Comparison of ENCODE assay signal across 7 cellular contexts in genomic region chr3:48194446-48195071, GRCh38. TPM values are rescaled to one million over a fixed set of nuclear protein-coding genes. Genes with fewer than 3 reads are reported as not detected.
DNase-seq lines count a peak whose midpoint lies in the region; ATAC-seq and TF ChIP-seq lines count a peak whose summit lies in the region.

No MANE protein-coding gene starts in this region.

- peak; percentile 90 for ATAC-seq in PC-3
- peak; percentile 68 for ATAC-seq in left colon

- no peaks in the 10 kb centered on the region for H3K9me2 ChIP-seq in PC-3 (replicated peaks; ENCODE audit: low read length)

- no TSS peak for BruUV-seq in PC-3 (replicated peaks; lab: Mats Ljungman, UMichigan)

- H3K9ac ChIP-seq in PC-3 (ENCODE audit: low read length), result no peak overlapping the region

- WGBS in thyroid gland, 2 donors, result 47 to 53% methylated on average over 9 of the region's 9 CpGs

- H3K79me2 ChIP-seq in PC-3 (ENCODE audit: low read length), result no peaks in the 10 kb centered on the region

- intact Hi-C loops in PC-3 (cut with micrococcal nuclease), result loop anchor here (1.0 to 2.0 kb wide), 3 partner anchors 38 to 242 kb away; no protein-coding TSS in a partner anchor
- intact Hi-C loops in left colon (cut with DNase I, micrococcal nuclease), result no loop called here
- intact Hi-C loops in thyroid gland (cut with DNase I), result loop anchor here (5.0 to 10.0 kb wide), 2 partner anchors 50 to 243 kb away; partner anchors contain the start of gene ZNF589

- no peaks in the 10 kb centered on the region for H3F3A ChIP-seq in PC-3 (ENCODE audit: low read length, unreplicated experiment)

- H3K4me3 ChIP-seq in PC-3 (ENCODE audit: low read length) (no peak overlapping the region; the same call in 1 of the 2 replicates), thyroid gland (replicated peaks in 1 of 3) (no peak overlapping the region)

- CTCF ChIA-PET in PC-3 (lab: Charles Lee), result interaction anchor here (0.6 to 2.1 kb wide), 6 partner anchors 74 to 795 kb away, joined by 3 to 22 read pairs (median 5); partner anchors contain the start of genes CCDC51 and TMA7

- TF ChIP-seq POLR2A in thyroid gland (IDR thresholded peaks at IDR 0.05), result no peak

- H3K9me3 ChIP-seq in PC-3 (ENCODE audit: low read length) (no peaks in the 10 kb centered on the region), thyroid gland (no peaks in the 10 kb centered on the region)

- TF ChIP-seq CTCF in PC-3 (conservative IDR thresholded peaks at IDR 0.05; ENCODE audit: low read depth, low read length) (peak; percentile 95), thyroid gland (IDR thresholded peaks at IDR 0.05) (peak; percentile 74 to 91 (median 84))

- H3K4me2 ChIP-seq in PC-3 (ENCODE audit: low read length), result peak overlapping the region; percentile 59

- H3K27ac ChIP-seq in PC-3 (ENCODE audit: low read length) (no peak overlapping the region), thyroid gland (peak overlapping the region in 2 of 3 donors; percentile 23 to 30)

- DNase-seq in EL (peak; percentile 67), PC-3 (peak; percentile 89), cerebellar cortex (ENCODE audit: low spot score) (peak; percentile 70), left colon (peak in 1 of 2 donors; percentile 68), thyroid gland (peak; percentile 78)
- no peak for DNase-seq in activated CD8-positive, alpha-beta memory T cell treated with anti-CD3 and anti-CD28 coated beads, Interleukin-2, amount 50 U/mL, for 48 hours

- POLR2A ChIA-PET in PC-3 (lab: Charles Lee; ENCODE audit: unreplicated experiment), result no interaction called here

- peak overlapping the region; percentile 85 for H2AFZ ChIP-seq in PC-3 (ENCODE audit: low read length)

- H4K20me1 ChIP-seq in PC-3 (ENCODE audit: low read length), result no peaks in the 10 kb centered on the region

- H3K27me3 ChIP-seq in PC-3 (ENCODE audit: low read length) (no peaks in the 10 kb centered on the region), thyroid gland (no peaks in the 10 kb centered on the region)

- TF ChIP-seq EP300 in Ishikawa (IDR thresholded peaks at IDR 0.05; ENCODE audit: borderline replicate concordance), result no peak

- H3K36me3 ChIP-seq in PC-3 (ENCODE audit: low read depth, low read length) (no peaks in the 10 kb centered on the region), thyroid gland (no peaks in the 10 kb centered on the region)

- no peaks in the 10 kb centered on the region for H3K4me1 ChIP-seq in PC-3 (ENCODE audit: insufficient read depth, low read length)
- no peaks in the 10 kb centered on the region for H3K4me1 ChIP-seq in thyroid gland

- peak; percentile 93 for TF ChIP-seq RAD21 in Ishikawa (IDR thresholded peaks at IDR 0.05; ENCODE audit: low read depth)

TF ChIP-seq in Ishikawa, 13 proteins besides CTCF, POLR2A, EP300 and RAD21:
- TF ChIP-seq USF1 (IDR thresholded peaks at IDR 0.05) (no peak), MAX (IDR thresholded peaks at IDR 0.05) (no peak), TAF1 (IDR thresholded peaks at IDR 0.05; ENCODE audit: low read depth) (no peak), YY1 (IDR thresholded peaks at IDR 0.05; ENCODE audit: low read depth) (no peak), EGR1 (IDR thresholded peaks at IDR 0.05) (no peak), REST (IDR thresholded peaks at IDR 0.05; ENCODE audit: low read depth) (no peak), CREB1 (IDR thresholded peaks at IDR 0.05; ENCODE audit: low read depth) (no peak), ZBTB7A (IDR thresholded peaks at IDR 0.05; ENCODE audit: low read depth) (no peak), TEAD4 (IDR thresholded peaks at IDR 0.05) (no peak), CEBPB (IDR thresholded peaks at IDR 0.05) (no peak), NFIC (IDR thresholded peaks at IDR 0.05) (no peak), TCF12 (IDR thresholded peaks at IDR 0.05; ENCODE audit: low read depth) (no peak)

RNA-seq across cellular contexts. Expression of gene CDC25A, which starts 6.3 kb away (rescaled TPM):
- total RNA-seq in PC-3 (2014; rRNA removed) (42.4 and 43.0 TPM in 2 replicates), left colon (1 to 10 TPM; 4.0 to 6.6 TPM), thyroid gland (1 to 10 TPM in 3 of 4 donors, under 1 TPM in 1; 0.94 to 4.0 (median 3.7) TPM)

RNA-seq across cellular contexts. Expression of gene CAMP, which starts 28.7 kb away (rescaled TPM):
- total RNA-seq in PC-3 (2014; rRNA removed), result not detected in 2 replicates
- under 1 TPM in 1 of 2 donors, not detected in 1; 0.40 TPM for total RNA-seq in left colon
- 1 to 10 TPM in 3 of 4 donors, not detected in 1; 4.8 to 6.5 (median 5.4) TPM for total RNA-seq in thyroid gland

RNA-seq across cellular contexts. Expression of gene ZNF589, which starts 46.3 kb away (rescaled TPM):
- 9.4 and 10.2 TPM in 2 replicates for total RNA-seq in PC-3 (2014; rRNA removed)
- total RNA-seq in left colon, result 1 to 10 TPM; 8.7 to 9.6 TPM
- 10 to 100 TPM; 28.5 to 48.7 (median 37.8) TPM for total RNA-seq in thyroid gland

Comparison
In these comparisons a context has a peak if more than half of its experiments do, and no peak if none do; other contexts are left out.
1. intact Hi-C loops: an anchor here in PC-3 (1.0 to 2.0 kb wide) and thyroid gland (5.0 to 10.0 kb wide); none called in left colon.